In genomic region chr6:98039876-98040605, GRCh38 we compare ENCODE assay signal across 10 cellular contexts.
A peak's percentile ranks its signal among the peaks of the same experiment; 100 is the strongest.
DNase-seq lines count a peak whose midpoint lies in the region; ATAC-seq and TF ChIP-seq lines count a peak whose summit lies in the region.
"Had no signal": no experiment of that assay in that cellular context is flagged by ENCODE, and none has a peak within 500 bp of the region (broad histone marks: within the 10 kb centered on the region; RNA-seq: fewer than 3 reads in every experiment).

No MANE protein-coding gene starts in this region.

- no peaks in the 10 kb centered on the region for H3K36me3 ChIP-seq in SK-N-SH (replicated peaks in 1 of 2; ENCODE audit: control insufficient read depth in 1 of 2, insufficient read depth in 2 of 2, low read length in 1 of 2)
- H3K36me3 ChIP-seq in iPS-15b (ENCODE audit: control insufficient read depth, insufficient read depth, low read length): no peaks in the 10 kb centered on the region
- H3K36me3 ChIP-seq in right atrium auricular region: no peaks in the 10 kb centered on the region
- no peaks in the 10 kb centered on the region for H3K36me3 ChIP-seq in stomach

- no peak overlapping the region for H3K4me3 ChIP-seq in SK-N-SH (ENCODE audit: low read depth in 2 of 2, low read length in 1 of 2)
- H3K4me3 ChIP-seq in iPS-15b (ENCODE audit: low read depth, low read length): peak overlapping the region; percentile 43
- H3K4me3 ChIP-seq in right atrium auricular region: no peak overlapping the region
- no peak overlapping the region for H3K4me3 ChIP-seq in stomach

- H3K79me2 ChIP-seq in SK-N-SH (ENCODE audit: insufficient read depth): no peaks in the 10 kb centered on the region

- WGBS in SK-N-SH (ENCODE audit: low lambda C conversion rate): 67% methylated on average over 3 of the region's 3 CpGs
- 17 to 27% (median 20%) methylated on average over 3 of the region's 3 CpGs for WGBS in stomach, 5 donors

- CTCF ChIA-PET in SK-N-SH (lab: Yijun Ruan, JAX): interaction anchor here (1.0 to 1.5 kb wide), 4 partner anchors 34 to 334 kb away, joined by 3 to 5 read pairs (median 3); no protein-coding TSS in a partner anchor

- TF ChIP-seq CTCF in SK-N-SH (IDR thresholded peaks at IDR 0.05) (peak; percentile 52), right atrium auricular region (IDR thresholded peaks at IDR 0.05) (peak in 1 of 2 donors; percentile 40), stomach (IDR thresholded peaks at IDR 0.05) (no peak)

- no peak for TF ChIP-seq EP300 in SK-N-SH (IDR thresholded peaks at IDR 0.05; ENCODE audit: borderline replicate concordance in 1 of 2, low read depth in 1 of 2, low read length in 1 of 2)
- no peak for TF ChIP-seq EP300 in stomach (IDR thresholded peaks at IDR 0.05)

- intact Hi-C loops in stomach (cut with DNase I; ENCODE audit: low total_unique reads): no loop called here

- no peak overlapping the region for H2AFZ ChIP-seq in SK-N-SH (ENCODE audit: low read depth)

- no peaks in the 10 kb centered on the region for H3F3A ChIP-seq in SK-N-SH (replicated peaks; ENCODE audit: insufficient read depth)

- no peak overlapping the region for H3K4me2 ChIP-seq in SK-N-SH

- H4K20me1 ChIP-seq in SK-N-SH (ENCODE audit: insufficient read depth): no peaks in the 10 kb centered on the region

- H3K27me3 ChIP-seq in SK-N-SH (ENCODE audit: insufficient read depth) (no peaks in the 10 kb centered on the region), iPS-15b (ENCODE audit: control insufficient read depth, insufficient read depth, low read length) (no peaks in the 10 kb centered on the region), right atrium auricular region (no peaks in the 10 kb centered on the region), stomach (peaks cover 0 to 26% (median 0%) of the 10 kb centered on the region in 3 donors)

- no peaks in the 10 kb centered on the region for H3K9me2 ChIP-seq in SK-N-SH

- peak; percentile 41 for ATAC-seq in GM18870 (IDR thresholded peaks at IDR 0.05; ENCODE audit: unreplicated experiment)
- no peak for ATAC-seq in GM21367 (IDR thresholded peaks at IDR 0.05; ENCODE audit: unreplicated experiment)

- peak; percentile 25 for DNase-seq in AG08395 (ENCODE audit: low spot score)
- DNase-seq in SK-N-SH: no peak
- no peak for DNase-seq in activated T-cell treated with anti-CD3 and anti-CD28 coated beads, Interleukin-2, amount 50 U/mL, for 48 hours
- no peak for DNase-seq in right atrium auricular region (ENCODE audit: low spot score)
- DNase-seq in stomach: no peak
- DNase-seq: DND-41 had no signal

- peak; percentile 66 for TF ChIP-seq RAD21 in SK-N-SH (IDR thresholded peaks at IDR 0.05; ENCODE audit: low read length)

- no peak for TF ChIP-seq POLR2A in stomach (IDR thresholded peaks at IDR 0.05)

- H3K27ac ChIP-seq in SK-N-SH (ENCODE audit: low read depth in 2 of 2, low read length in 1 of 2): peak overlapping the region in 1 of 2 experiments; percentile 95; a peak in 1 of 4 replicates
- H3K27ac ChIP-seq in right atrium auricular region: no peak overlapping the region
- H3K27ac ChIP-seq in stomach: no peak overlapping the region
- H3K27ac ChIP-seq: HL-60 had no signal

- peaks cover 0 to 26% of the 10 kb centered on the region in 2 experiments; a peak in 2 of 4 replicates for H3K4me1 ChIP-seq in SK-N-SH (ENCODE audit: control insufficient read depth in 1 of 2, insufficient read depth in 2 of 2, low read depth in 1 of 2, low read length in 1 of 2)
- H3K4me1 ChIP-seq in iPS-15b (ENCODE audit: control insufficient read depth, insufficient read depth, low read length): peaks cover 79% of the 10 kb centered on the region
- H3K4me1 ChIP-seq in right atrium auricular region: no peaks in the 10 kb centered on the region
- H3K4me1 ChIP-seq in stomach: peaks cover 0 to 5% (median 0%) of the 10 kb centered on the region in 4 donors

- H3K9ac ChIP-seq in SK-N-SH (no peak overlapping the region), iPS-15b (ENCODE audit: low read depth, low read length) (no peak overlapping the region)

- H3K9me3 ChIP-seq in SK-N-SH: no peaks in the 10 kb centered on the region
- H3K9me3 ChIP-seq in iPS-15b (ENCODE audit: control insufficient read depth, insufficient read depth, low read length): no peaks in the 10 kb centered on the region
- H3K9me3 ChIP-seq in right atrium auricular region: no peaks in the 10 kb centered on the region
- H3K9me3 ChIP-seq in stomach: no peaks in the 10 kb centered on the region

- POLR2A ChIA-PET in SK-N-SH (lab: Yijun Ruan, JAX): no interaction called here

TF ChIP-seq in SK-N-SH, 30 proteins besides CTCF, POLR2A, EP300 and RAD21:
- no peak for TF ChIP-seq GABPA (IDR thresholded peaks at IDR 0.05; ENCODE audit: low read depth)
- peak; percentile 38 for TF ChIP-seq SMC3 (IDR thresholded peaks at IDR 0.05; ENCODE audit: low read depth, low read length)
